In the genomic region with DNA sequence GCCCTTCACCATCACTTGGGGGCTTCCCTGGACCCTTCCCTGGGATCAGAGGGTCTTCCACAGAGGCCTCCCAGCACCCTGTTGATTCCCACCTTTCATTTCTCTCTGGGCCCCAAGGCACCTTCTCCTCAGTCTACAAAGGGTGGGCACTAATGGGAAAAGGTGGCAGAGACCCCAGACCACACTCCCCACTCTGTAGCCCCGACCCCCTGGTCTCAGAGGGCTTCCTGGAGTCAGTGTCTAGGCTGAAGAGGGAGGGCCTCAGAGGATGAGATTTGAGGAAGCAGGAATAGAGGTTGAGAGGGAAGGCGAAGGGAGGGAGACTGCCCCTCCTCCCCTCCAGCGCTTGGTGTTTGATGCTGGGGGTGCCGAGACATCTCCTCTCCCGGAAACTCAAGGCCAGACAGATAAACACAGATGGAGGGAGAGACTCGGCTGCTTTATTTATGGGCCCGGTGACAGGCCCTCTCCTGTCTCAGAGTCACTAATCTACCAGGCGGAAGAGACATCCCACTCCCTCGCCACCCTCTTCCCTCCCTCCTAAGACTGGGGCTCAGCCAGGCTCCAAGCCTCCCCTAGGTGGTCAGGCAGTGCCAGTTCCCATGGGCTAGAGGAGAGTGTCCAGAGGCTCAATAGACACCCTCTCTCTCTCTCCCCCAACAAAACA, we compare ENCODE assay signal across 1 cellular context.
A peak's percentile ranks its signal among the peaks of the same experiment; 100 is the strongest.
TF ChIP-seq lines count a peak whose summit lies in the region.

No MANE protein-coding gene starts in this region.

TF ChIP-seq in K562, 482 proteins besides CTCF, POLR2A, EP300 and RAD21 (continued from another document):
- TF ChIP-seq TBL1XR1 (IDR thresholded peaks at IDR 0.05; ENCODE audit: low read length in 2 of 2) (peak; percentile 87 to 99), SPI1 (IDR thresholded peaks at IDR 0.05; ENCODE audit: borderline replicate concordance, low read depth, low read length) (peak; percentile 26; the same call in 1 of the 2 replicates), CREB1 (IDR thresholded peaks at IDR 0.05) (no peak), CREB1 (CRISPR knock-in tag; IDR thresholded peaks at IDR 0.05) (no peak), SLC30A9 (CRISPR knock-in tag; IDR thresholded peaks at IDR 0.05) (no peak), HLTF (IDR thresholded peaks at IDR 0.05) (peak; percentile 82; the same call in 1 of the 2 replicates), ZFP30 (CRISPR knock-in tag; IDR thresholded peaks at IDR 0.05; ENCODE audit: borderline replicate concordance) (no peak), ARID1B (IDR thresholded peaks at IDR 0.05) (peak; percentile 89), SRF (CRISPR knock-in tag; IDR thresholded peaks at IDR 0.05) (0 out of 4 replicates have a peak, but pooled peaks of 1 of the 2 experiments have one; percentile 9), YY1 (IDR thresholded peaks at IDR 0.05; ENCODE audit: borderline replicate concordance in 1 of 3, control insufficient read depth in 1 of 3, extremely low read depth in 1 of 3, insufficient read depth in 3 of 3, insufficient read length in 1 of 3, insufficient replicate concordance in 2 of 3, low read depth in 1 of 3, low read length in 2 of 3) (peak in 1 of 3 experiments; percentile 24), PHTF2 (CRISPR knock-in tag; IDR thresholded peaks at IDR 0.05) (no peak), U2AF2 (optimal IDR thresholded peaks at IDR 0.05; ENCODE audit: low read depth, low read length) (no peak), ZKSCAN3 (CRISPR knock-in tag; IDR thresholded peaks at IDR 0.05) (no peak), FOXA3 (CRISPR knock-in tag; conservative IDR thresholded peaks at IDR 0.05 in 1 of 2, IDR thresholded peaks at IDR 0.05 in 1 of 2) (peak in 1 of 2 experiments; percentile 24; a peak in 1 of 4 replicates), PHF8 (IDR thresholded peaks at IDR 0.05; ENCODE audit: borderline replicate concordance, low read length) (peak; percentile 14; the same call in 1 of the 2 replicates), ZNF143 (CRISPR knock-in tag; IDR thresholded peaks at IDR 0.05) (no peak), NCOA1 (IDR thresholded peaks at IDR 0.05; ENCODE audit: low read depth) (peak; percentile 82), TRIM24 (IDR thresholded peaks at IDR 0.05) (peak; percentile 58 to 79; a peak in 3 of 4 replicates), JUN (IDR thresholded peaks at IDR 0.05; ENCODE audit: borderline replicate concordance, low read depth, low read length) (no peak), JUN (CRISPR knock-in tag; IDR thresholded peaks at IDR 0.05; ENCODE audit: borderline replicate concordance) (no peak), TCF7 (IDR thresholded peaks at IDR 0.05; ENCODE audit: borderline replicate concordance) (peak; percentile 35; the same call in 1 of the 2 replicates), MTA1 (IDR thresholded peaks at IDR 0.05; ENCODE audit: borderline replicate concordance) (peak; percentile 46; the same call in 1 of the 2 replicates)
- TF ChIP-seq, protein P1, sequence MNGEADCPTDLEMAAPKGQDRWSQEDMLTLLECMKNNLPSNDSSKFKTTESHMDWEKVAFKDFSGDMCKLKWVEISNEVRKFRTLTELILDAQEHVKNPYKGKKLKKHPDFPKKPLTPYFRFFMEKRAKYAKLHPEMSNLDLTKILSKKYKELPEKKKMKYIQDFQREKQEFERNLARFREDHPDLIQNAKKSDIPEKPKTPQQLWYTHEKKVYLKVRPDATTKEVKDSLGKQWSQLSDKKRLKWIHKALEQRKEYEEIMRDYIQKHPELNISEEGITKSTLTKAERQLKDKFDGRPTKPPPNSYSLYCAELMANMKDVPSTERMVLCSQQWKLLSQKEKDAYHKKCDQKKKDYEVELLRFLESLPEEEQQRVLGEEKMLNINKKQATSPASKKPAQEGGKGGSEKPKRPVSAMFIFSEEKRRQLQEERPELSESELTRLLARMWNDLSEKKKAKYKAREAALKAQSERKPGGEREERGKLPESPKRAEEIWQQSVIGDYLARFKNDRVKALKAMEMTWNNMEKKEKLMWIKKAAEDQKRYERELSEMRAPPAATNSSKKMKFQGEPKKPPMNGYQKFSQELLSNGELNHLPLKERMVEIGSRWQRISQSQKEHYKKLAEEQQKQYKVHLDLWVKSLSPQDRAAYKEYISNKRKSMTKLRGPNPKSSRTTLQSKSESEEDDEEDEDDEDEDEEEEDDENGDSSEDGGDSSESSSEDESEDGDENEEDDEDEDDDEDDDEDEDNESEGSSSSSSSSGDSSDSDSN (IDR thresholded peaks at IDR 0.05; ENCODE audit: borderline replicate concordance in 1 of 2, low read depth in 2 of 2, low read length in 2 of 2) = no peak
- TF ChIP-seq, protein P2, sequence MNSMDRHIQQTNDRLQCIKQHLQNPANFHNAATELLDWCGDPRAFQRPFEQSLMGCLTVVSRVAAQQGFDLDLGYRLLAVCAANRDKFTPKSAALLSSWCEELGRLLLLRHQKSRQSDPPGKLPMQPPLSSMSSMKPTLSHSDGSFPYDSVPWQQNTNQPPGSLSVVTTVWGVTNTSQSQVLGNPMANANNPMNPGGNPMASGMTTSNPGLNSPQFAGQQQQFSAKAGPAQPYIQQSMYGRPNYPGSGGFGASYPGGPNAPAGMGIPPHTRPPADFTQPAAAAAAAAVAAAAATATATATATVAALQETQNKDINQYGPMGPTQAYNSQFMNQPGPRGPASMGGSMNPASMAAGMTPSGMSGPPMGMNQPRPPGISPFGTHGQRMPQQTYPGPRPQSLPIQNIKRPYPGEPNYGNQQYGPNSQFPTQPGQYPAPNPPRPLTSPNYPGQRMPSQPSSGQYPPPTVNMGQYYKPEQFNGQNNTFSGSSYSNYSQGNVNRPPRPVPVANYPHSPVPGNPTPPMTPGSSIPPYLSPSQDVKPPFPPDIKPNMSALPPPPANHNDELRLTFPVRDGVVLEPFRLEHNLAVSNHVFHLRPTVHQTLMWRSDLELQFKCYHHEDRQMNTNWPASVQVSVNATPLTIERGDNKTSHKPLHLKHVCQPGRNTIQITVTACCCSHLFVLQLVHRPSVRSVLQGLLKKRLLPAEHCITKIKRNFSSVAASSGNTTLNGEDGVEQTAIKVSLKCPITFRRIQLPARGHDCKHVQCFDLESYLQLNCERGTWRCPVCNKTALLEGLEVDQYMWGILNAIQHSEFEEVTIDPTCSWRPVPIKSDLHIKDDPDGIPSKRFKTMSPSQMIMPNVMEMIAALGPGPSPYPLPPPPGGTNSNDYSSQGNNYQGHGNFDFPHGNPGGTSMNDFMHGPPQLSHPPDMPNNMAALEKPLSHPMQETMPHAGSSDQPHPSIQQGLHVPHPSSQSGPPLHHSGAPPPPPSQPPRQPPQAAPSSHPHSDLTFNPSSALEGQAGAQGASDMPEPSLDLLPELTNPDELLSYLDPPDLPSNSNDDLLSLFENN (IDR thresholded peaks at IDR 0.05; ENCODE audit: low read depth in 2 of 2, low read length in 2 of 2) = peak in 1 of 2 experiments; percentile 75; a peak in 1 of 4 replicates
- TF ChIP-seq, protein P3, sequence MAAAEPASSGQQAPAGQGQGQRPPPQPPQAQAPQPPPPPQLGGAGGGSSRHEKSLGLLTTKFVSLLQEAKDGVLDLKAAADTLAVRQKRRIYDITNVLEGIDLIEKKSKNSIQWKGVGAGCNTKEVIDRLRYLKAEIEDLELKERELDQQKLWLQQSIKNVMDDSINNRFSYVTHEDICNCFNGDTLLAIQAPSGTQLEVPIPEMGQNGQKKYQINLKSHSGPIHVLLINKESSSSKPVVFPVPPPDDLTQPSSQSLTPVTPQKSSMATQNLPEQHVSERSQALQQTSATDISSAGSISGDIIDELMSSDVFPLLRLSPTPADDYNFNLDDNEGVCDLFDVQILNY (CRISPR knock-in tag; IDR thresholded peaks at IDR 0.05) = no peak
- TF ChIP-seq, protein P4, sequence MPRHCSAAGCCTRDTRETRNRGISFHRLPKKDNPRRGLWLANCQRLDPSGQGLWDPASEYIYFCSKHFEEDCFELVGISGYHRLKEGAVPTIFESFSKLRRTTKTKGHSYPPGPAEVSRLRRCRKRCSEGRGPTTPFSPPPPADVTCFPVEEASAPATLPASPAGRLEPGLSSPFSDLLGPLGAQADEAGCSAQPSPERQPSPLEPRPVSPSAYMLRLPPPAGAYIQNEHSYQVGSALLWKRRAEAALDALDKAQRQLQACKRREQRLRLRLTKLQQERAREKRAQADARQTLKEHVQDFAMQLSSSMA (CRISPR knock-in tag; IDR thresholded peaks at IDR 0.05) = no peak
- TF ChIP-seq, protein P5, sequence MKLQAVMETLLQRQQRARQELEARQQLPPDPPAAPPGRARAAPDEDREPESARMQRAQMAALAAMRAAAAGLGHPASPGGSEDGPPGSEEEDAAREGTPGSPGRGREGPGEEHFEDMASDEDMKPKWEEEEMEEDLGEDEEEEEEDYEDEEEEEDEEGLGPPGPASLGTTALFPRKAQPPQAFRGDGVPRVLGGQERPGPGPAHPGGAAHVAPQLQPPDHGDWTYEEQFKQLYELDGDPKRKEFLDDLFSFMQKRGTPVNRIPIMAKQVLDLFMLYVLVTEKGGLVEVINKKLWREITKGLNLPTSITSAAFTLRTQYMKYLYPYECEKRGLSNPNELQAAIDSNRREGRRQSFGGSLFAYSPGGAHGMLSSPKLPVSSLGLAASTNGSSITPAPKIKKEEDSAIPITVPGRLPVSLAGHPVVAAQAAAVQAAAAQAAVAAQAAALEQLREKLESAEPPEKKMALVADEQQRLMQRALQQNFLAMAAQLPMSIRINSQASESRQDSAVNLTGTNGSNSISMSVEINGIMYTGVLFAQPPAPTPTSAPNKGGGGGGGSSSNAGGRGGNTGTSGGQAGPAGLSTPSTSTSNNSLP (IDR thresholded peaks at IDR 0.05; ENCODE audit: borderline replicate concordance, low read depth, low read length) = 0 out of 2 replicates have a peak, but pooled peaks have one; percentile 42
- TF ChIP-seq, protein P6, sequence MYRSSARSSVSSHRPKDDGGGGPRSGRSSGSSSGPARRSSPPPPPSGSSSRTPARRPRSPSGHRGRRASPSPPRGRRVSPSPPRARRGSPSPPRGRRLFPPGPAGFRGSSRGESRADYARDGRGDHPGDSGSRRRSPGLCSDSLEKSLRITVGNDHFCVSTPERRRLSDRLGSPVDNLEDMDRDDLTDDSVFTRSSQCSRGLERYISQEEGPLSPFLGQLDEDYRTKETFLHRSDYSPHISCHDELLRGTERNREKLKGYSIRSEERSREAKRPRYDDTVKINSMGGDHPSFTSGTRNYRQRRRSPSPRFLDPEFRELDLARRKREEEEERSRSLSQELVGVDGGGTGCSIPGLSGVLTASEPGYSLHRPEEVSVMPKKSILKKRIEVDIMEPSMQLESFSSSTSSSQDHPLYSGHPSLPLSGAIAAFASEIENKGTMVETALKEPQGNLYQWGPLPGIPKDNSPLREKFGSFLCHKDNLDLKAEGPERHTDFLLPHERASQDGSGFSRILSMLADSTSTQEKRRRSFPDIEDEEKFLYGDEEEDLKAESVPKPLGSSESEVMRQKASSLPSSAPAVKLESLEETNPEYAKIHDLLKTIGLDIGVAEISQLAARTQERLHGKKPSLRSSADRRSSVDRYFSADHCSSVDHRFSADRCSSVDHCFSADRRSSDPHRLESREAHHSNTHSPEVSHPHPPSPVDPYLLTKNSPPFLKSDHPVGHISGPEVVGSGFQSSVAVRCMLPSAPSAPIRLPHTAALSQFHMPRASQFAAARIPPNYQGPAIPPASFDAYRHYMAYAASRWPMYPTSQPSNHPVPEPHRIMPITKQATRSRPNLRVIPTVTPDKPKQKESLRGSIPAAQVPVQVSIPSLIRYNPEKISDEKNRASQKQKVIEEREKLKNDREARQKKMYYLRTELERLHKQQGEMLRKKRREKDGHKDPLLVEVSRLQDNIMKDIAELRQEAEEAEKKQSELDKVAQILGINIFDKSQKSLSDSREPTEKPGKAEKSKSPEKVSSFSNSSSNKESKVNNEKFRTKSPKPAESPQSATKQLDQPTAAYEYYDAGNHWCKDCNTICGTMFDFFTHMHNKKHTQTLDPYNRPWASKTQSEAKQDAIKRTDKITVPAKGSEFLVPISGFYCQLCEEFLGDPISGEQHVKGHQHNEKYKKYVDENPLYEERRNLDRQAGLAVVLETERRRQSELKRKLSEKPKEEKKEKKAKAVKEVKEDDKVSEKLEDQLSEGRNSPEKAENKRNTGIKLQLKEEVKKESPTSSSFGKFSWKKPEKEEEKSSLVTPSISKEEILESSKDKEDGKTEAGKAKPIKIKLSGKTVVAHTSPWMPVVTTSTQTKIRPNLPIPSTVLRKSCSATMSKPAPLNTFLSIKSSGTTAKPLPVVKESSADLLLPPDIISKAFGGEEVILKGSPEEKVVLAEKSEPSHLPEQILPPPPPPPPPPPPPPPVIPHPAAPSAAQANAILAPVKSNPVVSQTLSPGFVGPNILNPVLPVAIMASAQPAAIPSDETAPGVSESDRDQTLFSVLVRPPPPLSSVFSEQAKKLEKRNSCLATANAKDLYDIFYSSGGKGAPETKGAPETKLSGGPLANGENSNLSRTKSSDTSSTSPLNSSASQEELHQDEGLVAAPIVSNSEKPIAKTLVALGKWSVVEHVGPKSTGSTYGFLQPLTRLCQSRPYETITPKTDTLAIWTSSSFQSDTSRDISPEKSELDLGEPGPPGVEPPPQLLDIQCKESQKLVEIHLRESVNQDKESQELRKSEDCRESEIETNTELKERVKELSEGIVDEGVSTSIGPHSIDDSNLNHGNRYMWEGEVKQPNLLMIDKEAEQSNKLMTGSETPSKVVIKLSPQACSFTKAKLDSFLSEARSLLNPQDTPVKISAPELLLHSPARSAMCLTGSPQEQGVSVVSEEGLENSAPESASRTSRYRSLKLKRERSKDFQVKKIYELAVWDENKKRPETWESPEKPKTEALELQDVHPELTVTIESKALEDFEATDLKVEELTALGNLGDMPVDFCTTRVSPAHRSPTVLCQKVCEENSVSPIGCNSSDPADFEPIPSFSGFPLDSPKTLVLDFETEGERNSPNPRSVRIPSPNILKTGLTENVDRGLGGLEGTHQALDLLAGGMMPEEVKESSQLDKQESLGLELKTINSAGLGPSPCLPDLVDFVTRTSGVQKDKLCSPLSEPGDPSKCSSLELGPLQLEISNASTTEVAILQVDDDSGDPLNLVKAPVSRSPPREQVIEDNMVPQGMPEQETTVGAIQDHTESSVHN (IDR thresholded peaks at IDR 0.05; ENCODE audit: borderline replicate concordance in 1 of 2, low read depth in 1 of 2) = no peak
